20 cellular contexts compared by ENCODE assay signal in the genomic region with DNA sequence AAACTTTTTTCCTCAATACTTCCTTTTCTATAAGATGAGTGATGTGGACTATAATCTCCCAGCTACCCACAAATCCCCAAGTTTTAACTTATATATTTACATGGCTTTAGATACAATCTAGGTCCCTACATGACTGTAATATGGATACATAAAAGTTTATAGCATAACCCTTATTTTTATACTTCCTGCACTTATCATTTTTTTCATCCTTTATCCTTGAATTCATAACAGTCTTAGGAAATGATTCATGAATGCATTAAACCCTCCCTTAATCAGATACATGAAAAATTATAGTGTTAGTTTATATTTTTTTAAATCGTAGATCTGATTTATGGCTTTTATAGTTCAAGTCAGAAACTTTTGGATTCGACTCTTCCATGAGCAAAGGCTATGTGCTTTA.
DNase-seq lines count a peak whose midpoint lies in the region; ATAC-seq, FAIRE-seq and TF ChIP-seq lines count a peak whose summit lies in the region.
"Had no signal": no experiment of that assay in that cellular context is flagged by ENCODE, and none has a peak within 500 bp of the region (broad histone marks: within the 10 kb centered on the region; RNA-seq: fewer than 3 reads in every experiment).

No MANE protein-coding gene starts in this region.

- H3K27me3 ChIP-seq in ACC112 (ENCODE audit: insufficient read depth, low read length): no peaks in the 10 kb centered on the region
- H3K27me3 ChIP-seq in IMR-90 (ENCODE audit: control insufficient read depth, insufficient read depth, low read length): no peaks in the 10 kb centered on the region
- H3K27me3 ChIP-seq in endothelial cell of umbilical vein (ENCODE audit: control insufficient read depth in 2 of 2, insufficient read depth in 2 of 2, low read length in 2 of 2): no peaks in the 10 kb centered on the region
- H3K27me3 ChIP-seq in neural progenitor cell: no peaks in the 10 kb centered on the region

- H4K8ac ChIP-seq in IMR-90 (ENCODE audit: low read depth in 2 of 2, low read length in 2 of 2): no peak overlapping the region

- in situ Hi-C loops in IMR-90 (cut with MboI; ENCODE audit: low sequenced_read_pairs): no loop called here

- H3K9me3 ChIP-seq in IMR-90 (ENCODE audit: control insufficient read depth, insufficient read depth, low read length) (no peaks in the 10 kb centered on the region), endothelial cell of umbilical vein (replicated peaks; ENCODE audit: control insufficient read depth, insufficient read depth, low read length) (no peaks in the 10 kb centered on the region), neural progenitor cell (ENCODE audit: low read depth) (no peaks in the 10 kb centered on the region)

- H2BK20ac ChIP-seq in IMR-90 (ENCODE audit: low read depth, low read length): no peak overlapping the region

- no peak overlapping the region for H3K4me3 Mint-ChIP-seq in osteocyte (ENCODE audit: unreplicated experiment)
- no peak overlapping the region for H3K4me3 Mint-ChIP-seq in neural progenitor cell
- H3K4me3 Mint-ChIP-seq: B cell; CD4-positive, alpha-beta T cell had no signal

- H3K27ac Mint-ChIP-seq in osteocyte (ENCODE audit: unreplicated experiment) (peak overlapping the region; percentile 50), neural progenitor cell (no peak overlapping the region)
- H3K27ac Mint-ChIP-seq: B cell had no signal

- no TSS peak for BruUV-seq in IMR-90 (replicated peaks; lab: Mats Ljungman, UMichigan)
- no TSS peak for BruUV-seq in endothelial cell of umbilical vein (replicated peaks; lab: Mats Ljungman, UMichigan)

- H3K9me3 Mint-ChIP-seq in osteocyte (ENCODE audit: unreplicated experiment) (no peaks in the 10 kb centered on the region), neural progenitor cell (no peaks in the 10 kb centered on the region)
- H3K9me3 Mint-ChIP-seq: CD4-positive, alpha-beta T cell had no signal

- FAIRE-seq in endothelial cell of umbilical vein (lab: Jason Lieb, UNC): peak; percentile 43
- FAIRE-seq: H1 had no signal

- 0 out of 2 replicates have a peak, but pooled peaks cover 4% of the 10 kb centered on the region for H3K36me3 ChIP-seq in ACC112 (ENCODE audit: insufficient read depth, low read length)
- no peaks in the 10 kb centered on the region for H3K36me3 ChIP-seq in IMR-90 (ENCODE audit: control insufficient read depth, insufficient read depth, low read length)
- H3K36me3 ChIP-seq in endothelial cell of umbilical vein (ENCODE audit: control insufficient read depth in 2 of 2, extremely low read depth in 1 of 2, insufficient read depth in 2 of 2, low read length in 2 of 2): no peaks in the 10 kb centered on the region
- H3K36me3 ChIP-seq in neural progenitor cell: no peaks in the 10 kb centered on the region

- intact Hi-C loops in IMR-90 (cut with micrococcal nuclease) (no loop called here), endothelial cell of umbilical vein (cut with micrococcal nuclease) (no loop called here)

- H3K79me2 ChIP-seq in ACC112 (ENCODE audit: control insufficient read depth, insufficient read depth, low read length, unreplicated experiment) (peaks cover 64% of the 10 kb centered on the region), endothelial cell of umbilical vein (ENCODE audit: control insufficient read depth, insufficient read depth, low read length) (no peaks in the 10 kb centered on the region), neural progenitor cell (ENCODE audit: low read depth) (no peaks in the 10 kb centered on the region)

- CTCF ChIA-PET in IMR-90 (lab: Yijun Ruan, JAX): no interaction called here
- CTCF ChIA-PET in endothelial cell of umbilical vein (lab: Charles Lee): interaction anchor here (0.8 kb wide), 1 partner anchor 196 kb away, joined by 5 read pairs; a partner anchor contains a TSS

- peak overlapping the region; percentile 99 for H3K27ac ChIP-seq in ACC112 (ENCODE audit: low read depth, low read length)
- no peak overlapping the region for H3K27ac ChIP-seq in IMR-90 (ENCODE audit: insufficient read depth, low read length)
- peak overlapping the region; percentile 48 for H3K27ac ChIP-seq in endothelial cell of umbilical vein (ENCODE audit: insufficient read depth, low read depth, low read length)
- no peak overlapping the region for H3K27ac ChIP-seq in neural progenitor cell

- H3K27me3 Mint-ChIP-seq in osteocyte (ENCODE audit: unreplicated experiment) (no peaks in the 10 kb centered on the region), neural progenitor cell (ENCODE audit: insufficient read depth, low read depth) (no peaks in the 10 kb centered on the region)
- H3K27me3 Mint-ChIP-seq: B cell; CD4-positive, alpha-beta T cell had no signal

- H3K4me1 ChIP-seq in ACC112 (ENCODE audit: control insufficient read depth, insufficient read depth, low read length, unreplicated experiment): peaks cover 74% of the 10 kb centered on the region
- H3K4me1 ChIP-seq in IMR-90 (ENCODE audit: control insufficient read depth, insufficient read depth, low read length): peaks cover 22% of the 10 kb centered on the region
- H3K4me1 ChIP-seq in endothelial cell of umbilical vein (ENCODE audit: control insufficient read depth, extremely low read depth, insufficient read depth, low read length): peaks cover 48% of the 10 kb centered on the region
- peaks cover 24% of the 10 kb centered on the region for H3K4me1 ChIP-seq in neural progenitor cell

- H2BK5ac ChIP-seq in IMR-90 (ENCODE audit: low read depth, low read length, poor library complexity, severe bottlenecking): peak overlapping the region; percentile 5

- H3K36me3 Mint-ChIP-seq in osteocyte (ENCODE audit: unreplicated experiment): peaks cover 2% of the 10 kb centered on the region
- H3K36me3 Mint-ChIP-seq in neural progenitor cell: no peaks in the 10 kb centered on the region

- dilution Hi-C loops in IMR-90 (cut with HindIII; ENCODE audit: low sequenced_read_pairs, unreplicated experiment) (no loop called here), endothelial cell of umbilical vein (cut with MboI; ENCODE audit: extremely low pct_ligation_motif_present, low sequenced_read_pairs) (no loop called here)

- H3K23ac ChIP-seq in IMR-90 (ENCODE audit: low read depth, low read length): no peak overlapping the region

- TF ChIP-seq CTCF in IMR-90 (conservative IDR thresholded peaks at IDR 0.05; ENCODE audit: low read depth, low read length): no peak
- no peak for TF ChIP-seq CTCF in endothelial cell of umbilical vein (IDR thresholded peaks at IDR 0.05; ENCODE audit: extremely low read depth in 1 of 2, insufficient read depth in 1 of 2, low read depth in 1 of 2, low read length in 2 of 2)
- TF ChIP-seq CTCF in osteocyte (IDR thresholded peaks at IDR 0.05): no peak
- no peak for TF ChIP-seq CTCF in neural progenitor cell (IDR thresholded peaks at IDR 0.05)

- no peak overlapping the region for H3K56ac ChIP-seq in IMR-90 (ENCODE audit: extremely low read depth, insufficient read depth, low read length)

- no peak overlapping the region for H3K4me2 ChIP-seq in IMR-90 (ENCODE audit: low read depth, low read length)
- peak overlapping the region; percentile 71 for H3K4me2 ChIP-seq in endothelial cell of umbilical vein (ENCODE audit: insufficient read depth, low read length)
- H3K4me2 ChIP-seq in neural progenitor cell: no peak overlapping the region

- no peaks in the 10 kb centered on the region for H4K20me1 ChIP-seq in IMR-90 (ENCODE audit: insufficient read depth, low read length)
- no peaks in the 10 kb centered on the region for H4K20me1 ChIP-seq in endothelial cell of umbilical vein (replicated peaks; ENCODE audit: control insufficient read depth, extremely low read depth, insufficient read depth, low read length)
- H4K20me1 ChIP-seq in neural progenitor cell (ENCODE audit: low read depth): no peaks in the 10 kb centered on the region

- ATAC-seq in IMR-90 (ENCODE audit: low read depth) (no peak), GM21360 (IDR thresholded peaks at IDR 0.05; ENCODE audit: unreplicated experiment) (no peak)

- H3K18ac ChIP-seq in IMR-90 (ENCODE audit: low read depth, low read length): no peak overlapping the region

- H3K4ac ChIP-seq in IMR-90 (ENCODE audit: low read depth, low read length): no peak overlapping the region

- H4K91ac ChIP-seq in IMR-90 (ENCODE audit: insufficient read depth, low read depth, low read length): no peak overlapping the region

- no peak overlapping the region; the same call in 1 of the 2 replicates for H4K5ac ChIP-seq in IMR-90 (ENCODE audit: low read depth, low read length)

- no peak overlapping the region for H2AFZ ChIP-seq in ACC112 (ENCODE audit: low read length, unreplicated experiment)
- H2AFZ ChIP-seq in IMR-90 (replicated peaks; ENCODE audit: low read length, poor library complexity): no peak overlapping the region
- H2AFZ ChIP-seq in endothelial cell of umbilical vein (ENCODE audit: low read depth, low read length): no peak overlapping the region
- no peak overlapping the region for H2AFZ ChIP-seq in neural progenitor cell (replicated peaks)

- DNase-seq in IMR-90: no peak
- DNase-seq in endothelial cell of umbilical vein (ENCODE audit: low read depth, low spot score): peak; percentile 68
- DNase-seq in osteocyte (ENCODE audit: extremely low spot score, unreplicated experiment): no peak
- DNase-seq in neural progenitor cell (ENCODE audit: low spot score): no peak
- no peak for DNase-seq in putamen (ENCODE audit: low spot score)
- DNase-seq in RKO (ENCODE audit: low spot score): no peak
- DNase-seq: ACHN; Calu3; CD4-positive, alpha-beta T cell; GF-D8; KG1; NCI-H1092 treated with DMSO at 0.1 percent for 48 hours; NCI-H1694 treated with DMSO at 0.1 percent for 48 hours; NCI-H446 treated with DMSO at 0.1 percent for 48 hours; NCI-H774; Right ventricle myocardium superior had no signal

- 0 out of 2 replicates have a peak overlapping the region, but pooled peaks have one; percentile 23 for H3K14ac ChIP-seq in IMR-90 (replicated peaks; ENCODE audit: low read depth, low read length)

- TF ChIP-seq POLR2A in IMR-90 (IDR thresholded peaks at IDR 0.05; ENCODE audit: low read depth, low read length) (no peak), endothelial cell of umbilical vein (IDR thresholded peaks at IDR 0.05; ENCODE audit: low read depth, low read length) (no peak)

- no peak overlapping the region for H2BK15ac ChIP-seq in IMR-90 (ENCODE audit: low read depth, low read length)

- no peaks in the 10 kb centered on the region for H3F3A ChIP-seq in neural progenitor cell (ENCODE audit: low read depth)

- H3K9ac ChIP-seq in IMR-90 (ENCODE audit: low read depth, low read length) (no peak overlapping the region), endothelial cell of umbilical vein (replicated peaks; ENCODE audit: extremely low read depth, insufficient read depth, low read length) (no peak overlapping the region), neural progenitor cell (no peak overlapping the region)

- POLR2A ChIA-PET in IMR-90 (lab: Charles Lee; ENCODE audit: unreplicated experiment): no interaction called here
- POLR2A ChIA-PET in endothelial cell of umbilical vein (lab: Charles Lee): no interaction called here

- H3K79me1 ChIP-seq in IMR-90 (ENCODE audit: low read depth in 1 of 2, low read length in 2 of 2): peaks cover 34 to 66% of the 10 kb centered on the region in 2 experiments

- no CpG with 5 or more reads among the region's 2 CpGs for WGBS in IMR-90 (ENCODE audit: extremely low coverage in 2 of 2, insufficient read length in 1 of 2), 2 experiments

- TF ChIP-seq RAD21 in IMR-90 (IDR thresholded peaks at IDR 0.05; ENCODE audit: low read length): no peak

- H2BK120ac ChIP-seq in IMR-90 (ENCODE audit: low read depth, low read length): no peak overlapping the region

- H2AK5ac ChIP-seq in IMR-90 (ENCODE audit: low read depth, low read length): no peak overlapping the region

- H3K9me1 ChIP-seq in IMR-90 (ENCODE audit: insufficient read depth, low read length) (peaks cover 27% of the 10 kb centered on the region), endothelial cell of umbilical vein (replicated peaks; ENCODE audit: control insufficient read depth, extremely low read depth, insufficient read depth, low read length) (no peaks in the 10 kb centered on the region)

- H2AK9ac ChIP-seq in IMR-90 (replicated peaks; ENCODE audit: low read depth, low read length, poor library complexity): no peak overlapping the region

- H3K4me3 ChIP-seq in ACC112 (ENCODE audit: low read depth, low read length) (no peak overlapping the region; the same call in 1 of the 2 replicates), IMR-90 (ENCODE audit: insufficient read depth, low read depth, low read length) (no peak overlapping the region), endothelial cell of umbilical vein (replicated peaks in 1 of 3; ENCODE audit: insufficient read depth in 1 of 3, low read depth in 1 of 3, low read length in 3 of 3) (no peak overlapping the region), neural progenitor cell (no peak overlapping the region)

- peaks cover 39% of the 10 kb centered on the region for H3K4me1 Mint-ChIP-seq in osteocyte (ENCODE audit: unreplicated experiment)
- H3K4me1 Mint-ChIP-seq in neural progenitor cell: peaks cover 44% of the 10 kb centered on the region
- H3K4me1 Mint-ChIP-seq: B cell had no signal

Comparison
In these comparisons a context has a peak if more than half of its experiments do, and no peak if none do; other contexts are left out.
1. H3K27ac ChIP-seq: peak in ACC112 (single experiment) and endothelial cell of umbilical vein (single experiment); none in IMR-90 (single experiment) and neural progenitor cell (single experiment).